Comparison of ENCODE assay signal across 8 cellular contexts in the genomic region with DNA sequence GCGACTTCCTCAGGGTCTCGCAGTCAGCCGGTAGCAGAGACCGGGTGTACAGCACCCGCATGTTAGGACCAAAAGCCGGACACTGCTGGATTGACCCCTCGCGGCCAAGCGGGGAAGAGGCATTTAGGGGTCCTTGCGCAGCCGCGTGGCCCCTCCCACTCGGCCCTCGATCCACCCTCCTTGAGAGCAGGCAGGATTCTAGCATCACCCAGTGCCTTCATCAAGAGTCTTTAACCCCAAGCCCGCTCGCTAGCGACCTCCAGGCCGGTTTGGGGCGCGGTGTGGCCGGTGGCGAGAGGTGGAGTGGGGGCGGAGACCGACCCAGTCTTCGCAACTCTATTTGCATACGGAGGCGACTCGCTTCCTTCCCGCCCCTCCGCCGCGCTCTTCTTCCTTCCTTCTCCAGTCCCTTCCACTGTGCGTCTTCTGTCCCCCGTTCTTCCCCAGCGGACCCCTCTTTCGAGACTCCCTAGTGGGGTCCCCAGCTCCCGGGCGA. TPM values are rescaled to one million over a fixed set of nuclear protein-coding genes. Genes with fewer than 3 reads are reported as not detected.
DNase-seq lines count a peak whose midpoint lies in the region; ATAC-seq and TF ChIP-seq lines count a peak whose summit lies in the region.

A gene with protein sequence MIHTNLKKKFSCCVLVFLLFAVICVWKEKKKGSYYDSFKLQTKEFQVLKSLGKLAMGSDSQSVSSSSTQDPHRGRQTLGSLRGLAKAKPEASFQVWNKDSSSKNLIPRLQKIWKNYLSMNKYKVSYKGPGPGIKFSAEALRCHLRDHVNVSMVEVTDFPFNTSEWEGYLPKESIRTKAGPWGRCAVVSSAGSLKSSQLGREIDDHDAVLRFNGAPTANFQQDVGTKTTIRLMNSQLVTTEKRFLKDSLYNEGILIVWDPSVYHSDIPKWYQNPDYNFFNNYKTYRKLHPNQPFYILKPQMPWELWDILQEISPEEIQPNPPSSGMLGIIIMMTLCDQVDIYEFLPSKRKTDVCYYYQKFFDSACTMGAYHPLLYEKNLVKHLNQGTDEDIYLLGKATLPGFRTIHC (plus strand): TSS at position 384 of the 496 bp plus-strand sequence. CDS start 112,178 bp downstream, outside the sequence.

- H3K4me2 ChIP-seq in parathyroid adenoma (ENCODE audit: low read length), result peak within 1 kb of the TSS; percentile 86

- H3K9me3 Mint-ChIP-seq in activated naive CD8-positive, alpha-beta T cell treated with anti-CD3 and anti-CD28 coated beads for 36 hours, result peaks cover 3% of the 10 kb centered on the region
- H3K9me3 Mint-ChIP-seq in type B pancreatic cell, result no peaks in the 10 kb centered on the region

- DNase-seq in BE2C (peak; percentile 64), cardiac muscle cell (ENCODE audit: low read depth in 1 of 2, low spot score in 1 of 2) (peak; percentile 83 to 86), type B pancreatic cell (ENCODE audit: extremely low spot score, unreplicated experiment) (peak; percentile 76)
- DNase-seq in activated naive CD8-positive, alpha-beta T cell treated with anti-CD3 and anti-CD28 coated beads for 36 hours, result peak; percentile 72

- H3K4me3 Mint-ChIP-seq in activated naive CD8-positive, alpha-beta T cell treated with anti-CD3 and anti-CD28 coated beads for 36 hours, result peak within 1 kb of the TSS; percentile 95
- peak within 1 kb of the TSS; percentile 96 for H3K4me3 Mint-ChIP-seq in type B pancreatic cell

- H3K36me3 ChIP-seq in BE2C, result peaks cover 4% of the 10 kb centered on the region
- no peaks in the 10 kb centered on the region for H3K36me3 ChIP-seq in cardiac muscle cell
- no peaks in the 10 kb centered on the region for H3K36me3 ChIP-seq in parathyroid adenoma (ENCODE audit: control insufficient read depth, insufficient read depth, low read length)

- peak within 1 kb of the TSS; percentile 83 for H2AFZ ChIP-seq in parathyroid adenoma

- peak; percentile 39 for TF ChIP-seq CTCF in BE2C (IDR thresholded peaks at IDR 0.05; ENCODE audit: low read depth, low read length)
- TF ChIP-seq CTCF in cardiac muscle cell (IDR thresholded peaks at IDR 0.05; ENCODE audit: low read depth, low read length), result peak; percentile 66
- peak; percentile 44 for TF ChIP-seq CTCF in parathyroid adenoma (IDR thresholded peaks at IDR 0.05)
- TF ChIP-seq CTCF in type B pancreatic cell (conservative IDR thresholded peaks at IDR 0.05), result peak; percentile 58

- peak within 1 kb of the TSS; percentile 48 for H3K9ac ChIP-seq in parathyroid adenoma

- peaks cover 7% of the 10 kb centered on the region for H3K79me2 ChIP-seq in parathyroid adenoma

- H3K27me3 Mint-ChIP-seq in activated naive CD8-positive, alpha-beta T cell treated with anti-CD3 and anti-CD28 coated beads for 36 hours, result no peaks in the 10 kb centered on the region
- peaks cover 29% of the 10 kb centered on the region for H3K27me3 Mint-ChIP-seq in type B pancreatic cell

- ATAC-seq in GM19324 (IDR thresholded peaks at IDR 0.05; ENCODE audit: low FRiP score, unreplicated experiment) (peak; percentile 68), HG03520 (IDR thresholded peaks at IDR 0.05; ENCODE audit: unreplicated experiment) (peak; percentile 58), SK-N-SH treated with all-trans-retinoic acid at 6 μM for 48 hours (peak; percentile 77)

- peak within 1 kb of the TSS; percentile 70 for H3K27ac ChIP-seq in cardiac muscle cell
- peak within 1 kb of the TSS; percentile 74 for H3K27ac ChIP-seq in parathyroid adenoma

- peaks cover 22% of the 10 kb centered on the region for H3K4me1 Mint-ChIP-seq in activated naive CD8-positive, alpha-beta T cell treated with anti-CD3 and anti-CD28 coated beads for 36 hours
- peaks cover 21% of the 10 kb centered on the region for H3K4me1 Mint-ChIP-seq in type B pancreatic cell (ENCODE audit: unreplicated experiment)

- H3K4me3 ChIP-seq in BE2C (ENCODE audit: low read depth, low read length) (peak within 1 kb of the TSS; percentile 74), cardiac muscle cell (peak within 1 kb of the TSS; percentile 69), parathyroid adenoma (ENCODE audit: low read depth, low read length) (peak within 1 kb of the TSS; percentile 75)

- peaks cover 20% of the 10 kb centered on the region for H3K36me3 Mint-ChIP-seq in activated naive CD8-positive, alpha-beta T cell treated with anti-CD3 and anti-CD28 coated beads for 36 hours
- H3K36me3 Mint-ChIP-seq in type B pancreatic cell, result peaks cover 7% of the 10 kb centered on the region

- H3K4me1 ChIP-seq in BE2C (peaks cover 7% of the 10 kb centered on the region), cardiac muscle cell (ENCODE audit: low read depth) (peaks cover 7% of the 10 kb centered on the region), parathyroid adenoma (peaks cover 5% of the 10 kb centered on the region)

- H3K27ac Mint-ChIP-seq in activated naive CD8-positive, alpha-beta T cell treated with anti-CD3 and anti-CD28 coated beads for 36 hours, result peak within 1 kb of the TSS; percentile 90
- peak within 1 kb of the TSS; percentile 85 for H3K27ac Mint-ChIP-seq in type B pancreatic cell

- H3K9me3 ChIP-seq in BE2C (no peaks in the 10 kb centered on the region), cardiac muscle cell (ENCODE audit: low read depth) (no peaks in the 10 kb centered on the region), parathyroid adenoma (ENCODE audit: control insufficient read depth, low read length) (no peaks in the 10 kb centered on the region)

- H3K27me3 ChIP-seq in BE2C (no peaks in the 10 kb centered on the region), cardiac muscle cell (no peaks in the 10 kb centered on the region), parathyroid adenoma (ENCODE audit: control insufficient read depth, insufficient read depth, low read length) (no peaks in the 10 kb centered on the region)

TF ChIP-seq in SK-N-SH treated with all-trans-retinoic acid at 6 μM for 48 hours, 23 proteins besides CTCF, POLR2A, EP300 and RAD21:
- no peak for TF ChIP-seq PPARA (CRISPR knock-in tag; IDR thresholded peaks at IDR 0.05; ENCODE audit: borderline replicate concordance)
- TF ChIP-seq GLIS3 (CRISPR knock-in tag; IDR thresholded peaks at IDR 0.05), result no peak
- TF ChIP-seq RARB (CRISPR knock-in tag; IDR thresholded peaks at IDR 0.05), result no peak
- TF ChIP-seq ARNTL (CRISPR knock-in tag; IDR thresholded peaks at IDR 0.05; ENCODE audit: borderline replicate concordance, low read depth), result no peak
- TF ChIP-seq SNAI2 (CRISPR knock-in tag; IDR thresholded peaks at IDR 0.05), result no peak
- TF ChIP-seq PATZ1 (CRISPR knock-in tag; IDR thresholded peaks at IDR 0.05; ENCODE audit: borderline replicate concordance), result no peak
- no peak for TF ChIP-seq TCF4 (CRISPR knock-in tag; IDR thresholded peaks at IDR 0.05; ENCODE audit: borderline replicate concordance)
- TF ChIP-seq ZFP30 (CRISPR knock-in tag; IDR thresholded peaks at IDR 0.05), result no peak
- no peak for TF ChIP-seq ESRRG (CRISPR knock-in tag; IDR thresholded peaks at IDR 0.05)
- TF ChIP-seq ZNF565 (CRISPR knock-in tag; conservative IDR thresholded peaks at IDR 0.05; ENCODE audit: low read depth), result no peak

RNA-seq across cellular contexts. Expression of the gene that starts here (rescaled TPM):
- polyA plus RNA-seq in BE2C (2012; ENCODE audit: insufficient read depth, insufficient read length, low read depth), result 38.7 TPM
- 10 to 100 TPM; 97.4 to 98.8 TPM for total RNA-seq in activated naive CD8-positive, alpha-beta T cell treated with anti-CD3 and anti-CD28 coated beads for 36 hours
- total RNA-seq in cardiac muscle cell (70.1 and 123 TPM in 2 replicates), type B pancreatic cell (ENCODE audit: low replicate concordance) (22.3 and 51.8 TPM in 2 replicates)
- polyA plus RNA-seq in cardiac muscle cell, result 62.9 and 64.3 TPM in 2 replicates

Comparison
In these comparisons a context has a peak if more than half of its experiments do, and no peak if none do; other contexts are left out.
1. Peak in every context shown above with its lines: DNase-seq, ATAC-seq, H3K4me3 ChIP-seq and H3K27ac ChIP-seq.